Comparison of ENCODE assay signal across 8 cellular contexts in genomic region chr4:186067757-186068385, GRCh38. TPM values are rescaled to one million over a fixed set of nuclear protein-coding genes. Genes with fewer than 3 reads are reported as not detected.
A peak's percentile ranks its signal among the peaks of the same experiment; 100 is the strongest.
DNase-seq lines count a peak whose midpoint lies in the region; ATAC-seq and TF ChIP-seq lines count a peak whose summit lies in the region.

No MANE protein-coding gene starts in this region.

- H3K9ac ChIP-seq in PC-3 (ENCODE audit: low read length): no peak overlapping the region

- no peak overlapping the region for H3K27ac ChIP-seq in PC-3 (ENCODE audit: low read length)
- peak overlapping the region in 1 of 2 donors; percentile 42 for H3K27ac ChIP-seq in ascending aorta
- peak overlapping the region in 7 of 21 experiments; percentile 32 to 80 (median 74) for H3K27ac ChIP-seq in skin epidermis

- TF ChIP-seq CTCF in PC-3 (conservative IDR thresholded peaks at IDR 0.05; ENCODE audit: low read depth, low read length) (peak; percentile 56), ascending aorta (IDR thresholded peaks at IDR 0.05) (peak in 2 of 3 experiments; percentile 40 to 62)

- H2AFZ ChIP-seq in PC-3 (ENCODE audit: low read length): peak overlapping the region; percentile 92

- no peaks in the 10 kb centered on the region for H4K20me1 ChIP-seq in PC-3 (ENCODE audit: low read length)

- ATAC-seq in GM19324 (IDR thresholded peaks at IDR 0.05; ENCODE audit: low FRiP score, unreplicated experiment) (peak; percentile 85), HG03439 (IDR thresholded peaks at IDR 0.05; ENCODE audit: unreplicated experiment) (peak; percentile 54), PC-3 (peak; percentile 84)

- no peaks in the 10 kb centered on the region for H3F3A ChIP-seq in PC-3 (ENCODE audit: low read length, unreplicated experiment)

- H3K27me3 ChIP-seq in PC-3 (ENCODE audit: low read length) (no peaks in the 10 kb centered on the region), ascending aorta (no peaks in the 10 kb centered on the region)

- H3K9me3 ChIP-seq in PC-3 (ENCODE audit: low read length) (no peaks in the 10 kb centered on the region), ascending aorta (no peaks in the 10 kb centered on the region)

- peak overlapping the region; percentile 88 for H3K4me2 ChIP-seq in PC-3 (ENCODE audit: low read length)

- peak overlapping the region; percentile 68 for H3K4me3 ChIP-seq in PC-3 (ENCODE audit: low read length)
- peak overlapping the region; percentile 67 to 73 for H3K4me3 ChIP-seq in ascending aorta
- H3K4me3 ChIP-seq in skin epidermis: peak overlapping the region in 6 of 7 experiments; percentile 35 to 54 (median 46)

- no peaks in the 10 kb centered on the region for H3K79me2 ChIP-seq in PC-3 (ENCODE audit: low read length)

- peak; percentile 22 for DNase-seq in COR-L47 (lab: John Stamatoyannopoulos, UW)
- peak; percentile 58 for DNase-seq in PC-3
- peak; percentile 12 to 78 for DNase-seq in ascending aorta (ENCODE audit: low spot score in 2 of 2)
- peak; percentile 38 to 53 for DNase-seq in hippocampal formation (lab: John Stamatoyannopoulos, UW)
- DNase-seq in mesenteric fat pad (ENCODE audit: low spot score): no peak

- H3K36me3 ChIP-seq in PC-3 (ENCODE audit: low read depth, low read length) (no peaks in the 10 kb centered on the region), ascending aorta (no peaks in the 10 kb centered on the region)

- H3K9me2 ChIP-seq in PC-3 (replicated peaks; ENCODE audit: low read length): no peaks in the 10 kb centered on the region

- intact Hi-C loops in PC-3 (cut with micrococcal nuclease) (loop anchor here (1.0 kb wide), 1 partner anchor 69 kb away; no protein-coding TSS in a partner anchor), ascending aorta (cut with DNase I) (loop anchor here (2.0 kb wide), 1 partner anchor 71 kb away; no protein-coding TSS in a partner anchor)

- POLR2A ChIA-PET in PC-3 (lab: Charles Lee; ENCODE audit: unreplicated experiment): no interaction called here

- CTCF ChIA-PET in PC-3 (lab: Charles Lee): interaction anchor here (0.6 to 2.2 kb wide), 2 partner anchors 28 to 70 kb away, joined by 3 to 11 read pairs; no protein-coding TSS in a partner anchor

- no TSS peak for BruUV-seq in PC-3 (replicated peaks; lab: Mats Ljungman, UMichigan)

- H3K4me1 ChIP-seq in PC-3 (ENCODE audit: insufficient read depth, low read length) (peaks cover 8% of the 10 kb centered on the region; the same call in 1 of the 2 replicates), ascending aorta (no peaks in the 10 kb centered on the region)

RNA-seq across cellular contexts. Expression of gene TLR3, which starts 1.1 kb away (rescaled TPM):
- total RNA-seq in PC-3 (2014; rRNA removed) (0.33 TPM in 1 of 2 replicates, not detected in the other), ascending aorta (19.9 TPM), mesenteric fat pad (10.9 TPM)

RNA-seq across cellular contexts. Expression of gene FAM149A, which starts 36.6 kb away (rescaled TPM):
- total RNA-seq in PC-3 (2014; rRNA removed) (0.22 TPM in 1 of 2 replicates, not detected in the other), ascending aorta (13.9 TPM), mesenteric fat pad (10.1 TPM)
